ENCODE assay signal across 8 cellular contexts in genomic region chr4:17347445-17347844, GRCh38.
DNase-seq lines count a peak whose midpoint lies in the region; ATAC-seq, FAIRE-seq and TF ChIP-seq lines count a peak whose summit lies in the region.

No MANE protein-coding gene starts in this region.

- BruUV-seq in Panc1 (replicated peaks; lab: Mats Ljungman, UMichigan), result no TSS peak

- H4K5ac ChIP-seq in mesendoderm (ENCODE audit: low read length), result no peak overlapping the region

- H2BK15ac ChIP-seq in mesendoderm (replicated peaks; ENCODE audit: low read depth), result no peak overlapping the region

- no peak for FAIRE-seq in D721Med (lab: Jason Lieb, UNC)

- intact Hi-C loops in Panc1 (cut with micrococcal nuclease; ENCODE audit: unreplicated experiment), result loop anchor here (2.0 kb wide), 1 partner anchor 99 kb away; no protein-coding TSS in a partner anchor

- TF ChIP-seq CTCF in D721Med (IDR thresholded peaks at IDR 0.05; ENCODE audit: insufficient read depth, missing control alignments) (peak; percentile 39), Panc1 (IDR thresholded peaks at IDR 0.05) (peak; percentile 48), cardiac fibroblast (IDR thresholded peaks at IDR 0.05; ENCODE audit: low read depth, low read length) (peak; percentile 60)

- no peak overlapping the region for H2BK120ac ChIP-seq in mesendoderm (ENCODE audit: low read depth, low read length)

- no peaks in the 10 kb centered on the region for H3K79me2 ChIP-seq in mesendoderm (ENCODE audit: control insufficient read depth, insufficient read depth, low read length)

- POLR2A ChIA-PET in Panc1 (lab: Charles Lee), result no interaction called here

- H3K36me3 ChIP-seq in Panc1 (ENCODE audit: control insufficient read depth, insufficient read depth, low read length) (no peaks in the 10 kb centered on the region), mesendoderm (ENCODE audit: control insufficient read depth, insufficient read depth, low read length) (no peaks in the 10 kb centered on the region)

- no peak overlapping the region for H3K9ac ChIP-seq in mesendoderm (ENCODE audit: low read length)

- H3K27me3 ChIP-seq in Panc1 (ENCODE audit: control insufficient read depth, insufficient read depth, low read length) (no peaks in the 10 kb centered on the region), mesendoderm (ENCODE audit: insufficient read depth, low read length, poor library complexity) (no peaks in the 10 kb centered on the region)

- H3K4me3 ChIP-seq in Panc1 (ENCODE audit: low read depth in 2 of 2, low read length in 2 of 2) (no peak overlapping the region), cardiac fibroblast (replicated peaks in 1 of 2; ENCODE audit: low read depth in 2 of 2, low read length in 2 of 2) (no peak overlapping the region), mesendoderm (ENCODE audit: low read length) (no peak overlapping the region)

- no peak overlapping the region for H4K8ac ChIP-seq in mesendoderm (ENCODE audit: low read depth, low read length)

- DNase-seq in D721Med (ENCODE audit: insufficient read length, low spot score), result peak; percentile 19
- no peak for DNase-seq in Panc1 (ENCODE audit: low read depth, low spot score)
- peak; percentile 56 to 57 for DNase-seq in cardiac fibroblast (ENCODE audit: low read depth in 2 of 2)
- peak; percentile 72 for DNase-seq in mesendoderm
- no peak for DNase-seq in COLO668 (lab: John Stamatoyannopoulos, UW; ENCODE audit: unreplicated experiment)
- no peak for DNase-seq in NCI-H2196 treated with DMSO at 0.1 percent for 48 hours (lab: John Stamatoyannopoulos, UW; ENCODE audit: unreplicated experiment)
- no peak for DNase-seq in NCI-H2196 (lab: John Stamatoyannopoulos, UW; ENCODE audit: unreplicated experiment)

- CTCF ChIA-PET in Panc1 (lab: Charles Lee), result interaction anchor here (1.5 kb wide), 1 partner anchor 100 kb away, joined by 7 read pairs; no protein-coding TSS in a partner anchor

- H3K18ac ChIP-seq in mesendoderm (ENCODE audit: low read length), result no peak overlapping the region

- H3K27ac ChIP-seq in Panc1 (ENCODE audit: low read length) (no peak overlapping the region), mesendoderm (ENCODE audit: low read depth, low read length) (no peak overlapping the region)

- ATAC-seq in GM21619 (IDR thresholded peaks at IDR 0.05; ENCODE audit: unreplicated experiment) (peak; percentile 79), Panc1 (no peak)

- no peaks in the 10 kb centered on the region for H3K79me1 ChIP-seq in mesendoderm (ENCODE audit: low read length)

- no peak overlapping the region for H3K56ac ChIP-seq in mesendoderm (ENCODE audit: low read length)

- no peaks in the 10 kb centered on the region for H3K9me3 ChIP-seq in Panc1 (ENCODE audit: control insufficient read depth, insufficient read depth, low read depth, low read length)

- H3K4me1 ChIP-seq in Panc1 (ENCODE audit: control insufficient read depth, insufficient read depth, low read length) (no peaks in the 10 kb centered on the region), mesendoderm (ENCODE audit: control insufficient read depth, low read depth, low read length) (no peaks in the 10 kb centered on the region)

- WGBS in mesendoderm (ENCODE audit: extremely low coverage, insufficient coverage, low lambda C conversion rate), result no CpG with 5 or more reads among the region's 2 CpGs

- no peak overlapping the region for H3K23ac ChIP-seq in mesendoderm (ENCODE audit: low read length)

- no peak overlapping the region for H2BK5ac ChIP-seq in mesendoderm (ENCODE audit: low read length)

- H3K4me2 ChIP-seq in mesendoderm (ENCODE audit: low read length), result no peak overlapping the region

- in situ Hi-C loops in Panc1 (cut with HindIII; ENCODE audit: low pct_unique_long_range_greater_than_20kb, low sequenced_read_pairs), result no loop called here

- no peak overlapping the region for H2AK5ac ChIP-seq in mesendoderm (ENCODE audit: low read length)

- no peak overlapping the region for H3K4ac ChIP-seq in mesendoderm (ENCODE audit: low read depth, low read length)

Comparison
In these comparisons a context has a peak if more than half of its experiments do, and no peak if none do; other contexts are left out.
1. DNase-seq: peak in D721Med (single experiment), cardiac fibroblast (2 of 2) and mesendoderm (single experiment); none in Panc1 (single experiment), COLO668 (single experiment), NCI-H2196 treated with DMSO at 0.1 percent for 48 hours (single experiment) and NCI-H2196 (single experiment).
2. Peak in every context shown above with its lines, with median percentiles within 50 percentile points of each other: CTCF ChIP-seq.